ENCODE assay signal across 22 cellular contexts in the genomic region with DNA sequence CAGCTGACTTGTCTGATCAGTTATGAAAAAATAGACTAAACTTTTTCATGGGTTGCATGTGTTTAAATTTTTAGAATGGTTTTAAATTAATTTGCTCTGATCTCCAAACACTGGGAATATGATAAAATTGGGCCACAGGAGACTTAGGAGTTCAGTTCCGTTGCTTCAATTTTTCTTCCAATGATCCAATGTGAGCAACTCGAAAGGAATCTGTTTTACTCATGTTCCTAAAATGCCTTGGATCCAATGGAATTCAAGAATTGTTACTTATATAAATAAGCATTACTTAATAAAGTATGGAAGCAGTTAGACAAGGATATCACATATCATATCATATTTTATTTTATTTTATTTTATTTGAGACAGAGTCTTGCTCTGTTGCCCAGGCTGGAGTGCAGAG. TPM values are rescaled to one million over a fixed set of nuclear protein-coding genes. Genes with fewer than 3 reads are reported as not detected.
A peak's percentile ranks its signal among the peaks of the same experiment; 100 is the strongest.
DNase-seq lines count a peak whose midpoint lies in the region; ATAC-seq and TF ChIP-seq lines count a peak whose summit lies in the region.
"Had no signal": no experiment of that assay in that cellular context is flagged by ENCODE, and none has a peak within 500 bp of the region (broad histone marks: within the 10 kb centered on the region; RNA-seq: fewer than 3 reads in every experiment).

No MANE protein-coding gene starts in this region.

- CTCF ChIA-PET in SK-N-SH (lab: Yijun Ruan, JAX), result interaction anchor here (1.3 kb wide), 1 partner anchor 190 kb away, joined by 5 read pairs; no protein-coding TSS in a partner anchor

- no peak overlapping the region for H3K14ac ChIP-seq in mesenchymal stem cell (ENCODE audit: low read length in 2 of 2)

- H2BK120ac ChIP-seq in mesenchymal stem cell (ENCODE audit: low read depth, low read length), result no peak overlapping the region

- no peak for TF ChIP-seq POLR2A in spleen (IDR thresholded peaks at IDR 0.05)

- H3K4me3 ChIP-seq in GM23248, result no peak overlapping the region
- no peak overlapping the region for H3K4me3 ChIP-seq in SK-N-SH (ENCODE audit: low read depth in 2 of 2, low read length in 1 of 2)
- H3K4me3 ChIP-seq in fibroblast of mammary gland (ENCODE audit: control insufficient read depth, low read depth, low read length), result no peak overlapping the region
- H3K4me3 ChIP-seq in mesenchymal stem cell (ENCODE audit: insufficient read depth in 1 of 2, low read depth in 1 of 2, low read length in 2 of 2), result no peak overlapping the region
- no peak overlapping the region for H3K4me3 ChIP-seq in spleen
- H3K4me3 ChIP-seq: esophagus squamous epithelium, PC-9, psoas muscle, SJCRH30 had no signal

- H2AFZ ChIP-seq in GM23248 (peak overlapping the region; percentile 37; the same call in 1 of the 2 replicates), SK-N-SH (ENCODE audit: low read depth) (0 out of 2 replicates have a peak overlapping the region, but pooled peaks have one; percentile 20), mesenchymal stem cell (ENCODE audit: low read depth, low read length) (no peak overlapping the region)
- H2AFZ ChIP-seq: PC-9 had no signal

- H3K9me3 ChIP-seq in GM23248 (ENCODE audit: low read depth) (no peaks in the 10 kb centered on the region), SK-N-SH (peaks cover 18% of the 10 kb centered on the region), mesenchymal stem cell (ENCODE audit: control insufficient read depth, low read length) (peaks cover 26% of the 10 kb centered on the region), spleen (peaks cover 8 to 35% (median 27%) of the 10 kb centered on the region in 8 donors)
- H3K9me3 ChIP-seq: psoas muscle had no signal

- no peak overlapping the region for H3K9ac ChIP-seq in GM23248
- H3K9ac ChIP-seq in SK-N-SH, result no peak overlapping the region
- H3K9ac ChIP-seq in mesenchymal stem cell (ENCODE audit: low read length), result no peak overlapping the region
- H3K9ac ChIP-seq: KMS-11 had no signal

- DNase-seq in GM23248, result peak; percentile 59
- DNase-seq in SK-N-SH, result no peak
- DNase-seq in fibroblast of mammary gland (ENCODE audit: low read depth), result peak; percentile 59
- DNase-seq in mesenchymal stem cell, result no peak
- no peak for DNase-seq in ACHN
- no peak for DNase-seq in spleen
- DNase-seq: central memory CD4-positive, alpha-beta T cell; DMS153; esophagus squamous epithelium; left colon; NCI-H1105; NCI-H2107; NCI-H774; PC-9; psoas muscle; SJCRH30 had no signal

- H3K23ac ChIP-seq in mesenchymal stem cell (ENCODE audit: low read length in 2 of 2), result no peak overlapping the region

- H3K18ac ChIP-seq in mesenchymal stem cell (ENCODE audit: low read depth in 1 of 2, low read length in 2 of 2), result no peak overlapping the region

- in situ Hi-C loops in GM23248 (cut with MboI) (loop anchor here (25.0 kb wide), 1 partner anchor 465 kb away; no protein-coding TSS in a partner anchor), ACHN (cut with HindIII; ENCODE audit: low pct_ligation_motif_present, low pct_unique_long_range_greater_than_20kb, low sequenced_read_pairs) (loop anchor here (25.0 kb wide), 1 partner anchor 190 kb away; no protein-coding TSS in a partner anchor)

- no peak overlapping the region for H4K8ac ChIP-seq in mesenchymal stem cell (ENCODE audit: low read length)

- no peak overlapping the region for H4K91ac ChIP-seq in mesenchymal stem cell (ENCODE audit: low read length)

- peaks cover 7% of the 10 kb centered on the region; the same call in 1 of the 2 replicates for H3F3A ChIP-seq in GM23248 (ENCODE audit: insufficient read depth)
- H3F3A ChIP-seq in SK-N-SH (replicated peaks; ENCODE audit: insufficient read depth), result peaks cover 16% of the 10 kb centered on the region

- H4K20me1 ChIP-seq in GM23248 (ENCODE audit: insufficient read depth) (no peaks in the 10 kb centered on the region), SK-N-SH (ENCODE audit: insufficient read depth) (no peaks in the 10 kb centered on the region)

- H2BK5ac ChIP-seq in mesenchymal stem cell (ENCODE audit: low read depth, low read length, poor library complexity, severe bottlenecking), result no peak overlapping the region

- 35 to 37% methylated on average over 2 of the region's 2 CpGs for WGBS in GM23248 (ENCODE audit: low coverage in 1 of 2, low lambda C conversion rate in 2 of 2, missing lambda C conversion rate in 2 of 2), 2 experiments
- WGBS in SK-N-SH (ENCODE audit: low lambda C conversion rate), result 49% methylated on average over 2 of the region's 2 CpGs
- WGBS in mesenchymal stem cell, result 100% methylated on average over 1 of the region's 2 CpGs
- 89 to 97% (median 91%) methylated on average over 2 of the region's 2 CpGs for WGBS in spleen, 5 donors

- no peaks in the 10 kb centered on the region for H3K79me1 ChIP-seq in mesenchymal stem cell (replicated peaks; ENCODE audit: low read length, poor library complexity, severe bottlenecking)

- H3K4me1 ChIP-seq in GM23248 (ENCODE audit: insufficient read depth) (peaks cover 18% of the 10 kb centered on the region), SK-N-SH (ENCODE audit: control insufficient read depth in 1 of 2, insufficient read depth in 2 of 2, low read depth in 1 of 2, low read length in 1 of 2) (peaks cover 0 to 6% of the 10 kb centered on the region in 2 experiments; a peak in 1 of 4 replicates), mesenchymal stem cell (ENCODE audit: control insufficient read depth, insufficient read depth, low read depth, low read length) (no peaks in the 10 kb centered on the region), spleen (no peaks in the 10 kb centered on the region)
- H3K4me1 ChIP-seq: esophagus squamous epithelium, psoas muscle, SJCRH30 had no signal

- TF ChIP-seq RAD21 in SK-N-SH (IDR thresholded peaks at IDR 0.05; ENCODE audit: low read length), result no peak

- TF ChIP-seq CTCF in SK-N-SH (IDR thresholded peaks at IDR 0.05) (no peak), fibroblast of mammary gland (conservative IDR thresholded peaks at IDR 0.05; ENCODE audit: control insufficient read depth, insufficient read depth, low read depth, low read length) (no peak), spleen (IDR thresholded peaks at IDR 0.05 in 8 of 11, conservative IDR thresholded peaks at IDR 0.05 in 3 of 11) (no peak)

- POLR2A ChIA-PET in SK-N-SH (lab: Yijun Ruan, JAX), result no interaction called here

- TF ChIP-seq EP300 in SK-N-SH (IDR thresholded peaks at IDR 0.05; ENCODE audit: borderline replicate concordance in 1 of 2, low read depth in 1 of 2, low read length in 1 of 2), result no peak

- ATAC-seq in GM21360 (IDR thresholded peaks at IDR 0.05; ENCODE audit: unreplicated experiment), result no peak
- ATAC-seq: left colon, psoas muscle had no signal

- H3K27ac ChIP-seq in GM23248 (no peak overlapping the region), SK-N-SH (ENCODE audit: low read depth in 2 of 2, low read length in 1 of 2) (peak overlapping the region in 1 of 2 experiments; percentile 38; a peak in 1 of 4 replicates), mesenchymal stem cell (ENCODE audit: low read length, poor library complexity, severe bottlenecking) (no peak overlapping the region), spleen (no peak overlapping the region)
- H3K27ac ChIP-seq: esophagus squamous epithelium, HL-60, KMS-11, PC-9, psoas muscle, SJCRH30 had no signal

- no peaks in the 10 kb centered on the region for H3K79me2 ChIP-seq in GM23248 (ENCODE audit: insufficient read depth)
- no peaks in the 10 kb centered on the region for H3K79me2 ChIP-seq in SK-N-SH (ENCODE audit: insufficient read depth)

- no peaks in the 10 kb centered on the region for H3K36me3 ChIP-seq in GM23248 (ENCODE audit: low read depth)
- H3K36me3 ChIP-seq in SK-N-SH (replicated peaks in 1 of 2; ENCODE audit: control insufficient read depth in 1 of 2, insufficient read depth in 2 of 2, low read length in 1 of 2), result no peaks in the 10 kb centered on the region
- no peaks in the 10 kb centered on the region for H3K36me3 ChIP-seq in mesenchymal stem cell (ENCODE audit: control insufficient read depth in 1 of 2, insufficient read depth in 2 of 2, low read depth in 1 of 2, low read length in 2 of 2)
- no peaks in the 10 kb centered on the region for H3K36me3 ChIP-seq in spleen
- H3K36me3 ChIP-seq: esophagus squamous epithelium, SJCRH30 had no signal

- H3K4me2 ChIP-seq in GM23248 (ENCODE audit: unreplicated experiment) (peak overlapping the region; percentile 10), SK-N-SH (no peak overlapping the region), mesenchymal stem cell (ENCODE audit: low read length, poor library complexity, severe bottlenecking) (no peak overlapping the region)
- H3K4me2 ChIP-seq: KMS-11, PC-9 had no signal

- no peak overlapping the region for H2BK12ac ChIP-seq in mesenchymal stem cell (ENCODE audit: low read length in 2 of 2)

- H3K4ac ChIP-seq in mesenchymal stem cell (ENCODE audit: low read depth in 1 of 2, low read length in 2 of 2), result no peak overlapping the region

- intact Hi-C loops in spleen (cut with DNase I; ENCODE audit: low total_unique reads), result no loop called here

- H3K9me2 ChIP-seq in GM23248 (ENCODE audit: insufficient read depth), result no peaks in the 10 kb centered on the region
- no peaks in the 10 kb centered on the region for H3K9me2 ChIP-seq in SK-N-SH

- no peak overlapping the region for H2AK5ac ChIP-seq in mesenchymal stem cell (ENCODE audit: low read length, severe bottlenecking)

- H3K27me3 ChIP-seq in GM23248 (replicated peaks; ENCODE audit: insufficient read depth), result no peaks in the 10 kb centered on the region
- no peaks in the 10 kb centered on the region for H3K27me3 ChIP-seq in SK-N-SH (ENCODE audit: insufficient read depth)
- H3K27me3 ChIP-seq in mesenchymal stem cell (ENCODE audit: control insufficient read depth in 1 of 2, insufficient read depth in 1 of 2, low read length in 2 of 2), result no peaks in the 10 kb centered on the region
- peaks cover 0 to 6% (median 0%) of the 10 kb centered on the region in 7 donors for H3K27me3 ChIP-seq in spleen (replicated peaks in 1 of 7)
- H3K27me3 ChIP-seq: SJCRH30 had no signal

- H2BK15ac ChIP-seq in mesenchymal stem cell (ENCODE audit: low read depth, poor library complexity, severe bottlenecking), result no peak overlapping the region

TF ChIP-seq in SK-N-SH, 30 proteins besides CTCF, POLR2A, EP300 and RAD21:
- TF ChIP-seq RCOR1 (IDR thresholded peaks at IDR 0.05; ENCODE audit: low read length) (no peak), JUND (IDR thresholded peaks at IDR 0.05) (peak; percentile 56), TCF12 (IDR thresholded peaks at IDR 0.05) (no peak), FOSL2 (IDR thresholded peaks at IDR 0.05; ENCODE audit: borderline replicate concordance, low read depth) (peak; percentile 45; the same call in 1 of the 2 replicates), MEF2A (IDR thresholded peaks at IDR 0.05; ENCODE audit: borderline replicate concordance, low read depth) (0 out of 2 replicates have a peak, but pooled peaks have one; percentile 21)

RNA-seq across cellular contexts. Expression of a gene that starts 56.0 kb away (rescaled TPM):
- total RNA-seq in GM23248 (2014; rRNA removed; shearing (Covaris generic)), result not detected in 2 replicates
- not detected in 2 replicates for polyA plus RNA-seq in GM23248 (2016; fragmentation: Nextera tagmentation; extraction: Ambion mirVana)
- not detected in 2 replicates for polyA plus RNA-seq in SK-N-SH (2012; rRNA removed)
- polyA plus RNA-seq in SK-N-SH (2012; cell fraction: cytosol; rRNA removed), result 0.10 TPM in 1 of 2 replicates, not detected in the other
- polyA plus RNA-seq in SK-N-SH (2012; cell fraction: nucleus; rRNA removed), result not detected in 2 replicates
- 0.06 TPM for polyA plus RNA-seq in mesenchymal stem cell (2013, experiment 1 of 2)
- polyA plus RNA-seq in mesenchymal stem cell (2013, experiment 2 of 2), result 0.10 TPM
- total RNA-seq in spleen, result not detected
- polyA plus RNA-seq in spleen, result under 1 TPM; 0.16 to 0.43 (median 0.23) TPM
- total RNA-seq: esophagus squamous epithelium, left colon, mesothelial cell of epicardium, PC-9, psoas muscle, SJCRH30, temporal lobe had no signal
- polyA plus RNA-seq: neural cell had no signal

Comparison
In these comparisons a context has a peak if more than half of its experiments do, and no peak if none do; other contexts are left out.
1. DNase-seq: peak in GM23248 (single experiment) and fibroblast of mammary gland (single experiment); none in SK-N-SH (single experiment), mesenchymal stem cell (single experiment), ACHN (single experiment) and spleen (single experiment).